In the genomic region with DNA sequence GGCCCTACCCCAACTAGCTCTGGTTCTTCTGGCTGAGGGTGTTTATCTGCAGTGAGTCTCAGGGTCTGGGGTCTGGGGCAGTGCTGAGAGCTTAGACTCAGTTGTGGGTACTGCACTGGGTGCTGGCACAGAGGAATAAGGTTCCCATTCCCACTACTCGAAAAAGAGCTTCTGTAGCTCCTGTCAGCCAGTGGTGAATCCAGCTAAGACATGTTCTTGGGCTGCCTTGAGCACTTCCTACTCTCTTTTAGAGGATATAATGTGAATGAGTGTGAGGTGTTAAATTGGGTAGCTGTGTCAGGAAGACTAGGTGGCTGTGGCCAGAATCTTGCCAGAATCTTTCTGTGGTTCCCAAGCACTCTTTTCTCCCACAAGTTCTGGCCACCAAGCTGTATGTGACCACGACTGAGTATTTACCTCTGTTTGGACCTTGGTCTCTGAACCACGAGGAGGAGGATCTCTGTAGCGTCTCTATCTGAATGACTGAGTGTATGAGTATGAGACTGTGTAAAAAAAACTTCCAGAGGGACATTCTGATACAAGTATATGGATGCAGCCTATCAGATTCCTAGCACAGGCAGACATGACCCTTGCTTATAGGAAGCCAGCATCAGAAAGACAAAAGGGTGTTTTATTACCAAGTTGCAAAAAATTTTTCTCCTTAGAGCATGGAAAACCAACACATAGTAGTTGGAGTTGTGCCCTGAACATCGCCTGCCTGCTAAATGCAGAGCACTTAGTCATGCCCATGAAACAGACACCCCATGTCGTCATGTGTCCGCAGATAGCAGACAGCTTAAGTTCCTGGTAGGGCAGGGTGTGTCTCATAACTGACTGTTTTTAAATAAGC, we compare ENCODE assay signal across 8 cellular contexts. TPM values are rescaled to one million over a fixed set of nuclear protein-coding genes. Genes with fewer than 3 reads are reported as not detected.
DNase-seq lines count a peak whose midpoint lies in the region; ATAC-seq, FAIRE-seq and TF ChIP-seq lines count a peak whose summit lies in the region.

No MANE protein-coding gene starts in this region.

- 24 to 26% methylated on average over 7 of the region's 7 CpGs for WGBS in pancreas, 2 donors

- H2AFZ ChIP-seq in fibroblast of lung (ENCODE audit: low read length), result peak overlapping the region; percentile 44

- H3K36me3 ChIP-seq in fibroblast of lung (ENCODE audit: control insufficient read depth, insufficient read depth, low read length) (no peaks in the 10 kb centered on the region), pancreas (no peaks in the 10 kb centered on the region)

- no peaks in the 10 kb centered on the region for H3K27me3 ChIP-seq in fibroblast of lung (ENCODE audit: control insufficient read depth, insufficient read depth, low read length)
- no peaks in the 10 kb centered on the region for H3K27me3 ChIP-seq in pancreas

- H3K27ac ChIP-seq in fibroblast of lung (ENCODE audit: insufficient read depth, low read length) (peak overlapping the region; percentile 89), pancreas (peak overlapping the region; percentile 0 to 70 (median 50))

- no peaks in the 10 kb centered on the region for H3K9me3 ChIP-seq in fibroblast of lung (ENCODE audit: control insufficient read depth, insufficient read depth, low read depth, low read length)
- H3K9me3 ChIP-seq in pancreas, result no peaks in the 10 kb centered on the region

- H3K4me1 ChIP-seq in fibroblast of lung (ENCODE audit: control insufficient read depth, extremely low read depth, insufficient read depth, low read length) (peaks cover 9% of the 10 kb centered on the region), pancreas (peaks cover 36 to 51% (median 40%) of the 10 kb centered on the region in 3 donors)

- H3K9ac ChIP-seq in fibroblast of lung (ENCODE audit: insufficient read depth, low read length), result peak overlapping the region; percentile 28

- DNase-seq in EL (peak; percentile 95), SIG-M5 (lab: John Stamatoyannopoulos, UW) (peak; percentile 56), fibroblast of lung (ENCODE audit: low read depth in 2 of 2) (peak; percentile 98 to 99), pancreas (peak in 3 of 6 donors; percentile 28 to 51 (median 37)), cerebellar cortex (ENCODE audit: low spot score) (no peak), OCI-M2 (lab: John Stamatoyannopoulos, UW; ENCODE audit: unreplicated experiment) (no peak), NCI-H526 (lab: John Stamatoyannopoulos, UW) (no peak)
- no peak for DNase-seq in activated CD4-positive, alpha-beta T cell treated with anti-CD3 and anti-CD28 coated beads, Interleukin-2, amount 50 U/mL, for 48 hours

- peak; percentile 53 to 88 (median 71) for ATAC-seq in pancreas

- H3K4me3 ChIP-seq in fibroblast of lung (replicated peaks in 1 of 4; ENCODE audit: control extremely low read depth in 1 of 4, insufficient read depth in 1 of 4, low read depth in 3 of 4, low read length in 4 of 4) (no peak overlapping the region), pancreas (no peak overlapping the region)

- no peak for FAIRE-seq in pancreas (lab: Jason Lieb, UNC)

- intact Hi-C loops in pancreas (cut with DNase I), result no loop called here

- peaks cover 2% of the 10 kb centered on the region for H3K79me2 ChIP-seq in fibroblast of lung (ENCODE audit: control insufficient read depth, insufficient read depth, low read length)

- TF ChIP-seq CTCF in fibroblast of lung (conservative IDR thresholded peaks at IDR 0.05 in 1 of 2, IDR thresholded peaks at IDR 0.05 in 1 of 2; ENCODE audit: low read depth in 1 of 2, low read length in 2 of 2), result no peak
- no peak for TF ChIP-seq CTCF in pancreas (IDR thresholded peaks at IDR 0.05)

- no peaks in the 10 kb centered on the region for H4K20me1 ChIP-seq in fibroblast of lung (ENCODE audit: control insufficient read depth, extremely low read depth, insufficient read depth, low read length)

- H3K4me2 ChIP-seq in fibroblast of lung (ENCODE audit: extremely low read depth, insufficient read depth, low read length), result peak overlapping the region; percentile 67

RNA-seq across cellular contexts. Expression of a gene that starts 30.6 kb away (rescaled TPM):
- 19.8 and 48.7 TPM in 2 replicates for total RNA-seq in fibroblast of lung
- polyA plus RNA-seq in fibroblast of lung, result 48.7 and 49.8 TPM in 2 replicates
- polyA plus RNA-seq in fibroblast of lung (2012), result 49.1 and 56.7 TPM in 2 replicates
- 343 and 558 TPM in 2 replicates for polyA minus RNA-seq in fibroblast of lung (ENCODE audit: low replicate concordance)
- 100 to 1,000 TPM in 1 of 6 donors, 10 to 100 TPM in 5; 60.8 to 108 (median 71.6) TPM for total RNA-seq in pancreas
- 10 to 100 TPM; 15.5 to 19.9 TPM for polyA plus RNA-seq in pancreas

RNA-seq across cellular contexts. Expression of a gene that starts 53.6 kb away (rescaled TPM):
- under 0.01 TPM in 2 replicates for total RNA-seq in fibroblast of lung
- polyA plus RNA-seq in fibroblast of lung, result 0.01 TPM in 2 replicates
- 0.01 and 0.02 TPM in 2 replicates for polyA plus RNA-seq in fibroblast of lung (2012)
- polyA minus RNA-seq in fibroblast of lung (ENCODE audit: low replicate concordance), result 0.08 and 0.15 TPM in 2 replicates
- 1 to 10 TPM in 3 of 6 donors, under 1 TPM in 3; 0.56 to 1.2 (median 0.85) TPM for total RNA-seq in pancreas
- polyA plus RNA-seq in pancreas, result 1 to 10 TPM in 1 of 2 donors, under 1 TPM in 1; 0.89 to 1.6 TPM

Comparison
In these comparisons a context has a peak if more than half of its experiments do, and no peak if none do; other contexts are left out.
1. DNase-seq: peak in EL (single experiment), SIG-M5 (single experiment) and fibroblast of lung (2 of 2); none in activated CD4-positive, alpha-beta T cell treated with anti-CD3 and anti-CD28 coated beads, Interleukin-2, amount 50 U/mL, for 48 hours (0 of 2), cerebellar cortex (single experiment), OCI-M2 (single experiment) and NCI-H526 (0 of 2).